22 cellular contexts compared by ENCODE assay signal in the genomic region with DNA sequence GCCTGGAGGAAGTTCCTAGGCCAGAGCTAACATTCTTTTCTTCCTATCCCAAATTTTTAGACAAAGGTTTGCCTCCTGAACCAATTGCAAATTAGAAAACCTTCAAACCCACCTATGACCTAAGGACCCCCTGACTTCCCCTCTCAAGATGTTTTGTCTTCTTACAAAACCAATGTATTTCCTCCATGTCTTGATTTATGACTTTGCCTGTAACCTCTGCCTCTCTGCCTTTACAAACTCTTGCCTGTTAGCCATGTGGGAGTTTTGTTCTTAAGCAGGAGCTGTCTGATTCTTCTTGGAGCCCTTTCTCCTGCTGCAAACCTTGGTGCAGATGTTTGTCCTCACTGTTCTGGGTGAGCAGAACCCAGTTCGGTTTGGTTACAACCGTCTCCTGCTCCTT.
DNase-seq lines count a peak whose midpoint lies in the region; ATAC-seq, FAIRE-seq and TF ChIP-seq lines count a peak whose summit lies in the region.
"Had no signal": no experiment of that assay in that cellular context is flagged by ENCODE, and none has a peak within 500 bp of the region (broad histone marks: within the 10 kb centered on the region; RNA-seq: fewer than 3 reads in every experiment).

No MANE protein-coding gene starts in this region.

- peaks cover 14% of the 10 kb centered on the region for H3K27me3 Mint-ChIP-seq in nephron progenitor cell (ENCODE audit: low read depth, poor library complexity)
- no peaks in the 10 kb centered on the region for H3K27me3 Mint-ChIP-seq in activated T-helper 17 cell treated with anti-CD3 and anti-CD28 coated beads, Interleukin-2, amount 50 U/mL, for 72 hours
- H3K27me3 Mint-ChIP-seq: B cell had no signal

- H3K9me3 Mint-ChIP-seq in nephron progenitor cell = peaks cover 18% of the 10 kb centered on the region
- H3K9me3 Mint-ChIP-seq in activated T-helper 17 cell treated with anti-CD3 and anti-CD28 coated beads, Interleukin-2, amount 50 U/mL, for 72 hours = peaks cover 4% of the 10 kb centered on the region

- no peak for ATAC-seq in activated T-helper 17 cell treated with anti-CD3 and anti-CD28 coated beads, Interleukin-2, amount 50 U/mL, for 72 hours (replicated peaks)

- DNase-seq in amniotic epithelial cell (ENCODE audit: low read depth) (peak; percentile 3), nephron progenitor cell (no peak), NCI-H69 (lab: John Stamatoyannopoulos, UW) (no peak), RKO (ENCODE audit: low spot score) (no peak), erythroblast (lab: John Stamatoyannopoulos, UW) (no peak)
- DNase-seq: DMS153, H7, Kasumi-1, MV-4-11, NCI-H1105, NCI-H1436 treated with DMSO at 0.1 percent for 48 hours, NCI-H1930, NCI-H2107, NCI-H524, NCI-H774, PC-9, Right ventricle myocardium superior, RPMI8226 had no signal

- no peak for TF ChIP-seq CTCF in nephron progenitor cell (IDR thresholded peaks at IDR 0.05)

- H3K27ac Mint-ChIP-seq in nephron progenitor cell = peak overlapping the region; percentile 94
- H3K27ac Mint-ChIP-seq in activated T-helper 17 cell treated with anti-CD3 and anti-CD28 coated beads, Interleukin-2, amount 50 U/mL, for 72 hours = no peak overlapping the region
- H3K27ac Mint-ChIP-seq: B cell had no signal

- peak overlapping the region; percentile 11 for H3K4me3 Mint-ChIP-seq in nephron progenitor cell
- H3K4me3 Mint-ChIP-seq in activated T-helper 17 cell treated with anti-CD3 and anti-CD28 coated beads, Interleukin-2, amount 50 U/mL, for 72 hours = no peak overlapping the region
- H3K4me3 Mint-ChIP-seq: B cell had no signal

- peak; percentile 31 for FAIRE-seq in endometrium (lab: Jason Lieb, UNC)
- FAIRE-seq: GM18507 had no signal

- TF ChIP-seq POLR2A in erythroblast (IDR thresholded peaks at IDR 0.05; ENCODE audit: low read length) = no peak

- H3K36me3 Mint-ChIP-seq in nephron progenitor cell (ENCODE audit: low read depth) = peaks cover 8% of the 10 kb centered on the region
- H3K36me3 Mint-ChIP-seq in activated T-helper 17 cell treated with anti-CD3 and anti-CD28 coated beads, Interleukin-2, amount 50 U/mL, for 72 hours (ENCODE audit: low read depth) = no peaks in the 10 kb centered on the region

- peaks cover 45% of the 10 kb centered on the region for H3K4me1 Mint-ChIP-seq in nephron progenitor cell
- H3K4me1 Mint-ChIP-seq in activated T-helper 17 cell treated with anti-CD3 and anti-CD28 coated beads, Interleukin-2, amount 50 U/mL, for 72 hours = no peaks in the 10 kb centered on the region
- H3K4me1 Mint-ChIP-seq: B cell had no signal
